8 cellular contexts compared by ENCODE assay signal in the genomic region with DNA sequence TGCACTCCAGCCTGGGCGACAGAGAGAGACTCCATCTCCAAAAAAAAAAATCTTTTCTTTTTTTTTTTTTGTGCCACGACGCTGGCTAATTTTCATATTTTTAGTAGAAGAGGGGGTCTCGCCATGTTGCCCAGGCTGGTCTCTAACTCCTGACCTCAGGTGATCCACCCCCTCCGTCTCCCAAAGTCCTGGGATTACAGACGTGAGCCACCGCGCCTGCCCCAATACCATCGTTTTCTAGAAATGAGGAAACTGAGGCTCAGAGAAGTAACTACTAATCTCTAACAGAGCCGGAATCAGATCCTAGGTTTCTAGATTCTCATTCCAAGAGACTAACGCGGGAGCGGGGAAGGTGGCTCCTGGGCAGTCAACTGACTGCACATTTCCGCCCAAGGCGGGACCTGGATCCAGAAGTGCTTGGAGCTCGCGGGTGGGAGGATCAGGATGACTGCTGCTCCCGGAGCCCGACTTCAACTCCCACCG. TPM values are rescaled to one million over a fixed set of nuclear protein-coding genes. Genes with fewer than 3 reads are reported as not detected.
A peak's percentile ranks its signal among the peaks of the same experiment; 100 is the strongest.
DNase-seq lines count a peak whose midpoint lies in the region; ATAC-seq and TF ChIP-seq lines count a peak whose summit lies in the region.

No MANE protein-coding gene starts in this region.

- H3K9me3 ChIP-seq in KOPT-K1 (ENCODE audit: insufficient read depth, low read length, poor library complexity, severe bottlenecking), result no peaks in the 10 kb centered on the region
- no peaks in the 10 kb centered on the region for H3K9me3 ChIP-seq in body of pancreas

- DNase-seq in AG04449 (ENCODE audit: low read depth, low spot score) (no peak), body of pancreas (no peak), kidney glomerular epithelial cell (lab: John Stamatoyannopoulos, UW) (peak; percentile 85), UCSD-AML1 (lab: John Stamatoyannopoulos, UW; ENCODE audit: unreplicated experiment) (no peak), GM20000 (ENCODE audit: low spot score) (no peak)

- intact Hi-C loops in body of pancreas (cut with DNase I), result no loop called here

- H3K27ac ChIP-seq in KOPT-K1 (ENCODE audit: low read depth, low read length, poor library complexity, severe bottlenecking) (peak overlapping the region; percentile 92), body of pancreas (peak overlapping the region; percentile 76 to 95 (median 88)), temporal lobe (ENCODE audit: low read depth, low read length) (peak overlapping the region; percentile 89)

- TF ChIP-seq CTCF in AG04449 (IDR thresholded peaks at IDR 0.05; ENCODE audit: insufficient read depth, low read length, missing control alignments), result no peak
- no peak for TF ChIP-seq CTCF in body of pancreas (IDR thresholded peaks at IDR 0.05)
- TF ChIP-seq CTCF in GM20000 (IDR thresholded peaks at IDR 0.05; ENCODE audit: extremely low read depth, missing control alignments), result no peak

- 0 to 1% methylated on average over 17 to 20 of the region's 20 CpGs for WGBS in body of pancreas, 2 donors

- CTCF ChIA-PET in AG04449 (lab: Yijun Ruan, JAX), result interaction anchor here (0.8 to 12.2 kb wide), 37 partner anchors 9 to 266 kb away, joined by 3 to 295 read pairs (median 5); a partner anchor contains a TSS

- H3K4me1 ChIP-seq in body of pancreas, result peaks cover 14% of the 10 kb centered on the region

- H3K4me3 ChIP-seq in AG04449 (ENCODE audit: low read depth, low read length), result peak overlapping the region; percentile 96
- peak overlapping the region; percentile 70 to 82 for H3K4me3 ChIP-seq in body of pancreas

- H3K36me3 ChIP-seq in KOPT-K1 (ENCODE audit: insufficient read depth, low read length) (peaks cover 9% of the 10 kb centered on the region; the same call in 1 of the 2 replicates), body of pancreas (replicated peaks in 1 of 2; ENCODE audit: insufficient read depth in 1 of 2, low read depth in 2 of 2) (no peaks in the 10 kb centered on the region)

- ATAC-seq in GM19043 (IDR thresholded peaks at IDR 0.05; ENCODE audit: low read depth, unreplicated experiment) (peak; percentile 11), body of pancreas (peak; percentile 54)

- POLR2A ChIA-PET in AG04449 (lab: Yijun Ruan, JAX), result interaction anchor here (0.6 to 4.6 kb wide), 11 partner anchors 9 to 198 kb away, joined by 3 to 28 read pairs (median 3); a partner anchor contains a TSS

- H3K27me3 ChIP-seq in body of pancreas, result no peaks in the 10 kb centered on the region

- peak in 1 of 3 donors; percentile 30 for TF ChIP-seq POLR2A in body of pancreas (IDR thresholded peaks at IDR 0.05)

RNA-seq across cellular contexts. Expression of a gene that starts 13.6 kb away (rescaled TPM):
- total RNA-seq in body of pancreas, result 10 to 100 TPM; 16.2 to 30.6 TPM
- total RNA-seq in temporal lobe, result 7.9 TPM

RNA-seq across cellular contexts. Expression of a gene that starts 27.8 kb away (rescaled TPM):
- 10 to 100 TPM; 18.2 to 39.6 TPM for total RNA-seq in body of pancreas
- total RNA-seq in temporal lobe, result 39.1 TPM

RNA-seq across cellular contexts. Expression of a gene that starts 36.4 kb away (rescaled TPM):
- total RNA-seq in body of pancreas (100 to 1,000 TPM in 1 of 2 donors, 10 to 100 TPM in 1; 82.1 to 103 TPM), temporal lobe (1.5 TPM)

RNA-seq across cellular contexts. Expression of a gene that starts 50.6 kb away (rescaled TPM):
- total RNA-seq in body of pancreas (10 to 100 TPM; 27.4 to 36.3 TPM), temporal lobe (49.2 TPM)

RNA-seq across cellular contexts. Expression of a gene that starts 56.5 kb away (rescaled TPM):
- total RNA-seq in body of pancreas (10 to 100 TPM in 1 of 2 donors, 1 to 10 TPM in 1; 2.3 to 14.5 TPM), temporal lobe (not detected)

Comparison
In these comparisons a context has a peak if more than half of its experiments do, and no peak if none do; other contexts are left out.
1. RNA of a gene that starts 36.4 kb away (total RNA-seq): 82.1 to 103 TPM in body of pancreas; 1.5 TPM in temporal lobe (single experiment); every median in the first group is over 10 times any median in the second.
2. Peak in every context shown above with its lines, with median percentiles within 50 percentile points of each other: H3K27ac ChIP-seq.